12 cellular contexts compared by ENCODE assay signal in the genomic region with DNA sequence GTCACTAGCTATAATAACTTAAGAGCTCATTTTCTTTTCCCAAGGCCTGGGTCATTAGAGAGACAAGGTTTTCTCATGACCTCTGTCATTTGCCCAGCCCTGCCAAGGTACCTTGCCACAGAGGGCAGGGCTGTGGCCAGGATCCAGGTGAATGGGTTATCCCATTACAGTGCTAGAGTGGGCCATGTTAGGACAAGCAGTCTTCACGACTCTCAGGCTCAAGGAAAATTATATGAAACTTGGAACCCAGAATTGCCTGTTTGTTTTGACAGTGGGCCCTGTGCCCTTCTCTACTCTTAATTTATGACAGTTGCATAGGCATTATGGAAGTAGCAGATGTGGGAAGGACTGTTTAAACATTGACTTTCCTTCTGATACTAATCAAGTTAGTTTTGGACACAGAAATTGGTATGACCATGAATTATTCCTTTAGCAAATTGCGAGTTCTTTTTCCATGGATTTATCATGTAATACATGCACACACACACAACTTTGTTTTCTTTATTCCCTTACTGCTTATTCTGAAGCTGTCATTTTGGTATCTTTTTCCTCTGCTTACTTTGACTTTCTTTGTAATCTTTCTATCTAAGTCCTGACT. TPM values are rescaled to one million over a fixed set of nuclear protein-coding genes. Genes with fewer than 3 reads are reported as not detected.
DNase-seq lines count a peak whose midpoint lies in the region; ATAC-seq and TF ChIP-seq lines count a peak whose summit lies in the region.
"Had no signal": no experiment of that assay in that cellular context is flagged by ENCODE, and none has a peak within 500 bp of the region (broad histone marks: within the 10 kb centered on the region; RNA-seq: fewer than 3 reads in every experiment).

No MANE protein-coding gene starts in this region.

- DNase-seq in activated CD8-positive, alpha-beta memory T cell treated with anti-CD3 and anti-CD28 coated beads, Interleukin-2, amount 10 ng/mL, durations not matched to agents 7 days and 5 days = no peak
- DNase-seq in activated CD8-positive, alpha-beta memory T cell treated with anti-CD3 and anti-CD28 coated beads for 24 hours = no peak
- no peak for DNase-seq in foreskin keratinocyte
- no peak for DNase-seq in suprapubic skin (ENCODE audit: low spot score in 2 of 2)
- no peak for DNase-seq in middle frontal gyrus (ENCODE audit: extremely low spot score, low spot score)
- DNase-seq in neural progenitor cell (ENCODE audit: low spot score) = no peak
- DNase-seq in cortex of kidney (lab: John Stamatoyannopoulos, UW) = no peak
- DNase-seq: MG63, NCI-H526 treated with DMSO at 0.1 percent for 48 hours had no signal

- H3K9me3 ChIP-seq in suprapubic skin = no peaks in the 10 kb centered on the region
- no peaks in the 10 kb centered on the region for H3K9me3 ChIP-seq in neural progenitor cell (ENCODE audit: low read depth)
- H3K9me3 ChIP-seq: HAP-1, MG63 had no signal

- peak overlapping the region; percentile 87 for H3K27ac Mint-ChIP-seq in activated CD8-positive, alpha-beta memory T cell treated with anti-CD3 and anti-CD28 coated beads, Interleukin-2, amount 10 ng/mL, durations not matched to agents 7 days and 5 days
- no peak overlapping the region for H3K27ac Mint-ChIP-seq in neural progenitor cell

- H2AFZ ChIP-seq in neural progenitor cell (replicated peaks) = no peak overlapping the region

- H3K9ac ChIP-seq in neural progenitor cell = no peak overlapping the region

- no peak for TF ChIP-seq POLR2A in suprapubic skin (IDR thresholded peaks at IDR 0.05)

- no peaks in the 10 kb centered on the region for H3K27me3 ChIP-seq in foreskin keratinocyte
- H3K27me3 ChIP-seq in suprapubic skin = no peaks in the 10 kb centered on the region
- H3K27me3 ChIP-seq in neural progenitor cell = no peaks in the 10 kb centered on the region
- H3K27me3 ChIP-seq: MG63 had no signal

- H3K4me1 ChIP-seq in foreskin keratinocyte = peaks cover 63% of the 10 kb centered on the region
- peaks cover 29% of the 10 kb centered on the region for H3K4me1 ChIP-seq in suprapubic skin
- H3K4me1 ChIP-seq in neural progenitor cell = no peaks in the 10 kb centered on the region
- H3K4me1 ChIP-seq: HAP-1 had no signal

- WGBS in suprapubic skin = 29% methylated on average over 2 of the region's 2 CpGs

- TF ChIP-seq CTCF in VCaP (conservative IDR thresholded peaks at IDR 0.05) (no peak), foreskin keratinocyte (conservative IDR thresholded peaks at IDR 0.05) (no peak), suprapubic skin (IDR thresholded peaks at IDR 0.05) (no peak), neural progenitor cell (IDR thresholded peaks at IDR 0.05) (no peak)

- no peaks in the 10 kb centered on the region for H3F3A ChIP-seq in neural progenitor cell (ENCODE audit: low read depth)

- H3K27ac ChIP-seq in VCaP (peak overlapping the region; percentile 62), foreskin keratinocyte (peak overlapping the region; percentile 82), suprapubic skin (peak overlapping the region; percentile 19), neural progenitor cell (no peak overlapping the region)

- H4K20me1 ChIP-seq in neural progenitor cell (ENCODE audit: low read depth) = no peaks in the 10 kb centered on the region

- no peaks in the 10 kb centered on the region for H3K79me2 ChIP-seq in neural progenitor cell (ENCODE audit: low read depth)

- H3K9me3 Mint-ChIP-seq in activated CD8-positive, alpha-beta memory T cell treated with anti-CD3 and anti-CD28 coated beads, Interleukin-2, amount 10 ng/mL, durations not matched to agents 7 days and 5 days (ENCODE audit: low read depth) = no peaks in the 10 kb centered on the region
- no peaks in the 10 kb centered on the region for H3K9me3 Mint-ChIP-seq in neural progenitor cell
- H3K9me3 Mint-ChIP-seq: central memory CD8-positive, alpha-beta T cell had no signal

- H3K27me3 Mint-ChIP-seq in activated CD8-positive, alpha-beta memory T cell treated with anti-CD3 and anti-CD28 coated beads, Interleukin-2, amount 10 ng/mL, durations not matched to agents 7 days and 5 days = no peaks in the 10 kb centered on the region
- H3K27me3 Mint-ChIP-seq in neural progenitor cell (ENCODE audit: insufficient read depth, low read depth) = no peaks in the 10 kb centered on the region
- H3K27me3 Mint-ChIP-seq: central memory CD8-positive, alpha-beta T cell had no signal

- no peak overlapping the region for H3K4me2 ChIP-seq in neural progenitor cell

- CTCF ChIA-PET in activated CD8-positive, alpha-beta memory T cell treated with anti-CD3 and anti-CD28 coated beads, Interleukin-2, amount 10 ng/mL, durations not matched to agents 7 days and 5 days (lab: Charles Lee) = interaction anchor here (2.3 to 3.9 kb wide), 3 partner anchors 10 to 82 kb away, joined by 10 to 15 read pairs (median 14); no protein-coding TSS in a partner anchor

- no peak for ATAC-seq in activated CD8-positive, alpha-beta memory T cell treated with anti-CD3 and anti-CD28 coated beads, Interleukin-2, amount 10 ng/mL, durations not matched to agents 7 days and 5 days
- ATAC-seq in foreskin keratinocyte = no peak

- H3K4me3 ChIP-seq in suprapubic skin = no peak overlapping the region
- H3K4me3 ChIP-seq in neural progenitor cell = no peak overlapping the region
- H3K4me3 ChIP-seq: HAP-1, MG63 had no signal

- no peak overlapping the region for H3K4me3 Mint-ChIP-seq in activated CD8-positive, alpha-beta memory T cell treated with anti-CD3 and anti-CD28 coated beads, Interleukin-2, amount 10 ng/mL, durations not matched to agents 7 days and 5 days
- no peak overlapping the region for H3K4me3 Mint-ChIP-seq in neural progenitor cell
- H3K4me3 Mint-ChIP-seq: central memory CD8-positive, alpha-beta T cell had no signal

- peaks cover 51% of the 10 kb centered on the region for H3K36me3 Mint-ChIP-seq in activated CD8-positive, alpha-beta memory T cell treated with anti-CD3 and anti-CD28 coated beads, Interleukin-2, amount 10 ng/mL, durations not matched to agents 7 days and 5 days
- no peaks in the 10 kb centered on the region for H3K36me3 Mint-ChIP-seq in neural progenitor cell

- peaks cover 54% of the 10 kb centered on the region for H3K4me1 Mint-ChIP-seq in activated CD8-positive, alpha-beta memory T cell treated with anti-CD3 and anti-CD28 coated beads, Interleukin-2, amount 10 ng/mL, durations not matched to agents 7 days and 5 days
- peaks cover 4% of the 10 kb centered on the region for H3K4me1 Mint-ChIP-seq in neural progenitor cell
- H3K4me1 Mint-ChIP-seq: central memory CD8-positive, alpha-beta T cell had no signal

- H3K36me3 ChIP-seq in suprapubic skin (no peaks in the 10 kb centered on the region), neural progenitor cell (no peaks in the 10 kb centered on the region)
- H3K36me3 ChIP-seq: HAP-1, MG63 had no signal

- TF ChIP-seq EP300 in suprapubic skin (IDR thresholded peaks at IDR 0.05) = no peak

RNA-seq across cellular contexts. Expression of gene ITGA2, which starts 41.8 kb away (rescaled TPM):
- 10 to 100 TPM; 17.6 to 37.0 TPM for total RNA-seq in activated CD8-positive, alpha-beta memory T cell treated with anti-CD3 and anti-CD28 coated beads, Interleukin-2, amount 10 ng/mL, durations not matched to agents 7 days and 5 days
- total RNA-seq in foreskin keratinocyte (78.7 and 140 TPM in 2 replicates), suprapubic skin (10 to 100 TPM; 29.3 to 54.5 (median 34.3) TPM), neural progenitor cell (ENCODE audit: low replicate concordance) (2.5 and 2.6 TPM in 2 replicates)
- polyA plus RNA-seq in foreskin keratinocyte = 9.1 and 14.7 TPM in 2 replicates
